Comparison of ENCODE assay signal across 18 cellular contexts in the genomic region with DNA sequence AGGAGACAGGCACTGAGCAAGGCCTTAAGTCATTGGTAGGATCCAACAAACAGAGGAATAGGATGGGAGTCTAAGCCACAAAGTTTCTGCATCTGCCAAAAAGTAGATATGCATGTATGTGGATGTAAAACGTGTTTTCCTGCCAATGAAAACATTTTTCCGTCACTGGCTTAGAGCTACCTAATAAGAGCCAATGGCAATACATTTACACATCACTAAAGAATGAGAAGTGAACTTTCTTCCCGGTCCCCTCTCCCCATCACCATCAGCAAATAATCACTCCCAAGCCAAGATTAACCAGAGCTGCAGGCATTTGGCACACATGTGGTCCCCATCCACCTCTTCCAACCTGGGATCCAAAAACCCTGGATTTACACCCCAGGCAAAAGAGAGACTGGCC.
DNase-seq lines count a peak whose midpoint lies in the region; FAIRE-seq and TF ChIP-seq lines count a peak whose summit lies in the region.
"Had no signal": no experiment of that assay in that cellular context is flagged by ENCODE, and none has a peak within 500 bp of the region (broad histone marks: within the 10 kb centered on the region; RNA-seq: fewer than 3 reads in every experiment).

No MANE protein-coding gene starts in this region.

- H3K27me3 ChIP-seq in SK-N-SH (ENCODE audit: insufficient read depth) = no peaks in the 10 kb centered on the region
- H3K27me3 ChIP-seq: right atrium auricular region had no signal

- peak; percentile 98 for DNase-seq in EH (ENCODE audit: low read depth)
- no peak for DNase-seq in SK-N-SH
- peak; percentile 90 for DNase-seq in dedifferentiated amniotic fluid mesenchymal stem cell (ENCODE audit: extremely low spot score)
- peak; percentile 96 for DNase-seq in skeletal muscle cell (ENCODE audit: low read depth)
- no peak for DNase-seq in stimulated activated CD4-positive, alpha-beta T cell treated with anti-CD3 and anti-CD28 coated beads, Interleukin-4, amount 100 ng/mL, for 24 hours
- no peak for DNase-seq in NCI-H1048 (lab: John Stamatoyannopoulos, UW)
- DNase-seq in activated CD4-positive, alpha-beta memory T cell treated with anti-CD3 and anti-CD28 coated beads for 36 hours = no peak
- DNase-seq in GM12891 (ENCODE audit: insufficient read length, low spot score) = no peak
- DNase-seq: activated effector memory CD4-positive, alpha-beta T cell treated with anti-CD3 and anti-CD28 coated beads, Interleukin-2, amount 50 U/mL, for 16 hours; CD4-positive, alpha-beta memory T cell; immature natural killer cell; mesenchymal stem cell; NCI-H1436; stimulated activated CD4-positive, alpha-beta T cell treated with anti-CD3 and anti-CD28 coated beads, Interleukin-2, amount 100 ng/mL, for 48 hours; T-helper 2 cell had no signal

- H4K20me1 ChIP-seq in SK-N-SH (ENCODE audit: insufficient read depth) = no peaks in the 10 kb centered on the region

- TF ChIP-seq RAD21 in SK-N-SH (IDR thresholded peaks at IDR 0.05; ENCODE audit: low read length) = no peak

- H3K4me2 ChIP-seq in SK-N-SH = peak overlapping the region; percentile 48; the same call in 1 of the 2 replicates

- FAIRE-seq in GM12891 (lab: Jason Lieb, UNC) = no peak

- H3K9ac ChIP-seq in SK-N-SH = 0 out of 2 replicates have a peak overlapping the region, but pooled peaks have one; percentile 8

- H3K4me3 ChIP-seq in SK-N-SH (ENCODE audit: low read depth in 2 of 2, low read length in 1 of 2) = no peak overlapping the region
- no peak overlapping the region for H3K4me3 ChIP-seq in skeletal muscle cell (ENCODE audit: low read depth, low read length)
- H3K4me3 ChIP-seq: HAP-1, right atrium auricular region had no signal

- peaks cover 54% of the 10 kb centered on the region for H3F3A ChIP-seq in SK-N-SH (replicated peaks; ENCODE audit: insufficient read depth)

- H3K36me3 ChIP-seq in SK-N-SH (replicated peaks in 1 of 2; ENCODE audit: control insufficient read depth in 1 of 2, insufficient read depth in 2 of 2, low read length in 1 of 2) = no peaks in the 10 kb centered on the region
- H3K36me3 ChIP-seq: HAP-1, right atrium auricular region had no signal

- peak overlapping the region; percentile 18 to 84; a peak in 3 of 4 replicates for H3K27ac ChIP-seq in SK-N-SH (ENCODE audit: low read depth in 2 of 2, low read length in 1 of 2)
- H3K27ac ChIP-seq: right atrium auricular region had no signal

- no peaks in the 10 kb centered on the region for H3K79me2 ChIP-seq in SK-N-SH (ENCODE audit: insufficient read depth)

- CTCF ChIA-PET in SK-N-SH (lab: Yijun Ruan, JAX) = interaction anchor here (0.8 to 8.4 kb wide), 6 partner anchors 10 to 387 kb away, joined by 3 to 122 read pairs (median 28); no protein-coding TSS in a partner anchor
- CTCF ChIA-PET in activated CD4-positive, alpha-beta memory T cell treated with anti-CD3 and anti-CD28 coated beads for 36 hours (lab: Charles Lee) = interaction anchor here (1.0 to 9.1 kb wide), 4 partner anchors 24 to 302 kb away, joined by 3 to 145 read pairs (median 52); no protein-coding TSS in a partner anchor

- H3K27ac Mint-ChIP-seq in activated CD4-positive, alpha-beta memory T cell treated with anti-CD3 and anti-CD28 coated beads for 36 hours = no peak overlapping the region
- H3K27ac Mint-ChIP-seq: CD4-positive, alpha-beta memory T cell; immature natural killer cell had no signal

- peaks cover 2 to 37% of the 10 kb centered on the region in 2 experiments for H3K4me1 ChIP-seq in SK-N-SH (ENCODE audit: control insufficient read depth in 1 of 2, insufficient read depth in 2 of 2, low read depth in 1 of 2, low read length in 1 of 2)

- H3K4me3 Mint-ChIP-seq in activated CD4-positive, alpha-beta memory T cell treated with anti-CD3 and anti-CD28 coated beads for 36 hours = no peak overlapping the region
- H3K4me3 Mint-ChIP-seq: brain; CD4-positive, alpha-beta memory T cell; immature natural killer cell had no signal

- 12% methylated on average over 3 of the region's 3 CpGs for WGBS in SK-N-SH (ENCODE audit: low lambda C conversion rate)

- no peaks in the 10 kb centered on the region for H3K36me3 Mint-ChIP-seq in activated CD4-positive, alpha-beta memory T cell treated with anti-CD3 and anti-CD28 coated beads for 36 hours
- H3K36me3 Mint-ChIP-seq: brain had no signal

- H3K27me3 Mint-ChIP-seq in activated CD4-positive, alpha-beta memory T cell treated with anti-CD3 and anti-CD28 coated beads for 36 hours = peaks cover 4% of the 10 kb centered on the region

- TF ChIP-seq CTCF in SK-N-SH (IDR thresholded peaks at IDR 0.05) = no peak

- H3K4me1 Mint-ChIP-seq in activated CD4-positive, alpha-beta memory T cell treated with anti-CD3 and anti-CD28 coated beads for 36 hours (ENCODE audit: low read depth) = no peaks in the 10 kb centered on the region
- H3K4me1 Mint-ChIP-seq: brain; CD4-positive, alpha-beta memory T cell; immature natural killer cell had no signal

- H3K9me3 Mint-ChIP-seq in activated CD4-positive, alpha-beta memory T cell treated with anti-CD3 and anti-CD28 coated beads for 36 hours = peaks cover 2% of the 10 kb centered on the region
- H3K9me3 Mint-ChIP-seq: immature natural killer cell had no signal

- H3K9me3 ChIP-seq in SK-N-SH = no peaks in the 10 kb centered on the region
- H3K9me3 ChIP-seq: right atrium auricular region had no signal

- no peak overlapping the region for H2AFZ ChIP-seq in SK-N-SH (ENCODE audit: low read depth)

- intact Hi-C loops in activated CD4-positive, alpha-beta memory T cell treated with anti-CD3 and anti-CD28 coated beads for 36 hours (cut with micrococcal nuclease) = loop anchor here (5.0 kb wide), 1 partner anchor 300 kb away; no protein-coding TSS in a partner anchor

- POLR2A ChIA-PET in SK-N-SH (lab: Yijun Ruan, JAX) = interaction anchor here (1.6 kb wide), 1 partner anchor 30 kb away, joined by 4 read pairs; no protein-coding TSS in a partner anchor
- POLR2A ChIA-PET in activated CD4-positive, alpha-beta memory T cell treated with anti-CD3 and anti-CD28 coated beads for 36 hours (lab: Charles Lee) = interaction anchor here (0.6 kb wide), 1 partner anchor 58 kb away, joined by 4 read pairs; no protein-coding TSS in a partner anchor

- no peak for TF ChIP-seq POLR2A in GM12891 (IDR thresholded peaks at IDR 0.05; ENCODE audit: low read depth, low read length)

- no peaks in the 10 kb centered on the region for H3K9me2 ChIP-seq in SK-N-SH

- TF ChIP-seq EP300 in SK-N-SH (IDR thresholded peaks at IDR 0.05; ENCODE audit: borderline replicate concordance in 1 of 2, low read depth in 1 of 2, low read length in 1 of 2) = no peak; a peak in 1 of 4 replicates

TF ChIP-seq in SK-N-SH, 30 proteins besides CTCF, POLR2A, EP300 and RAD21 (continues in another document):
- TF ChIP-seq TEAD4 (IDR thresholded peaks at IDR 0.05; ENCODE audit: borderline replicate concordance, insufficient read depth) = 0 out of 2 replicates have a peak, but pooled peaks have one; percentile 24
- TF ChIP-seq, protein P1, sequence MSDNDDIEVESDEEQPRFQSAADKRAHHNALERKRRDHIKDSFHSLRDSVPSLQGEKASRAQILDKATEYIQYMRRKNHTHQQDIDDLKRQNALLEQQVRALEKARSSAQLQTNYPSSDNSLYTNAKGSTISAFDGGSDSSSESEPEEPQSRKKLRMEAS (IDR thresholded peaks at IDR 0.05; ENCODE audit: low read depth) = peak; percentile 82
- TF ChIP-seq, protein P2, sequence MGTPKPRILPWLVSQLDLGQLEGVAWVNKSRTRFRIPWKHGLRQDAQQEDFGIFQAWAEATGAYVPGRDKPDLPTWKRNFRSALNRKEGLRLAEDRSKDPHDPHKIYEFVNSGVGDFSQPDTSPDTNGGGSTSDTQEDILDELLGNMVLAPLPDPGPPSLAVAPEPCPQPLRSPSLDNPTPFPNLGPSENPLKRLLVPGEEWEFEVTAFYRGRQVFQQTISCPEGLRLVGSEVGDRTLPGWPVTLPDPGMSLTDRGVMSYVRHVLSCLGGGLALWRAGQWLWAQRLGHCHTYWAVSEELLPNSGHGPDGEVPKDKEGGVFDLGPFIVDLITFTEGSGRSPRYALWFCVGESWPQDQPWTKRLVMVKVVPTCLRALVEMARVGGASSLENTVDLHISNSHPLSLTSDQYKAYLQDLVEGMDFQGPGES (IDR thresholded peaks at IDR 0.05; ENCODE audit: low read depth, low read length) = no peak
- TF ChIP-seq TAF1 (IDR thresholded peaks at IDR 0.05; ENCODE audit: borderline replicate concordance, low read depth, low read length) = no peak

TF ChIP-seq in GM12891, 5 proteins besides CTCF, POLR2A, EP300 and RAD21:
- TF ChIP-seq POLR2AphosphoS5 (IDR thresholded peaks at IDR 0.05; ENCODE audit: low read depth, low read length) (no peak), SPI1 (IDR thresholded peaks at IDR 0.05; ENCODE audit: low read depth, low read length) (no peak), POU2F2 (IDR thresholded peaks at IDR 0.05; ENCODE audit: low read depth, low read length) (no peak), TAF1 (IDR thresholded peaks at IDR 0.05; ENCODE audit: low read depth, low read length) (no peak), PAX5 (IDR thresholded peaks at IDR 0.05; ENCODE audit: insufficient read depth, low read length, severe bottlenecking) (no peak)

Comparison
In these comparisons a context has a peak if more than half of its experiments do, and no peak if none do; other contexts are left out.
1. DNase-seq: peak in EH (single experiment), dedifferentiated amniotic fluid mesenchymal stem cell (single experiment) and skeletal muscle cell (single experiment); none in SK-N-SH (single experiment), stimulated activated CD4-positive, alpha-beta T cell treated with anti-CD3 and anti-CD28 coated beads, Interleukin-4, amount 100 ng/mL, for 24 hours (single experiment), NCI-H1048 (single experiment), activated CD4-positive, alpha-beta memory T cell treated with anti-CD3 and anti-CD28 coated beads for 36 hours (single experiment) and GM12891 (single experiment).